Comparison of ENCODE assay signal across 28 cellular contexts in the genomic region with DNA sequence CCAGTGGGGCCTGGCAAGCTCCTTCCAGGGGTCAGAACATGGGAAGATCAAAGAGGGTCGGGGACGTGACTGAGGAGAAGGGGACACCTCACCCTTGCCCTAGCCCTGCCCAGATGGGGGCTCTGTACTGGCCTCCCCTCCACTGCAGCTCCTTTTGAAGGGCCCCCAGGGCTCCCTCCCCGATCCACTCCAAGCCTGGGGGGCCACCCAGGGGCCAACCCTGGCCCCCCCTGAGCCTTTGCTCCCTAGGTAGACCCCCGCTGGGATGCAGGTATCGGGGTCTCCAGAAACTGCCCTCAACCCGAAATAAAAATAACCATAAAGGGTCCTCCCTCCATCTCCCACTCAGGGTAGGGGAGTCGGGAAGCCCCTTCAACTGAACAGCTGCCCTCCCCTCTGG. TPM values are rescaled to one million over a fixed set of nuclear protein-coding genes. Genes with fewer than 3 reads are reported as not detected.
"Had no signal": no experiment of that assay in that cellular context is flagged by ENCODE, and none has a peak within 500 bp of the region (broad histone marks: within the 10 kb centered on the region; RNA-seq: fewer than 3 reads in every experiment).

No MANE protein-coding gene starts in this region.

- ATAC-seq: activated CD8-positive, alpha-beta T cell treated with anti-CD3 and anti-CD28 coated beads for 36 hours; activated T-cell treated with anti-CD3 and anti-CD28 coated beads, Interleukin-2, amount 50 U/mL, for 4 hours; activated T-helper 17 cell treated with anti-CD3 and anti-CD28 coated beads, Interleukin-2, amount 50 U/mL, for 72 hours had no signal

- H3K27ac Mint-ChIP-seq: activated CD8-positive, alpha-beta T cell treated with anti-CD3 and anti-CD28 coated beads for 36 hours; activated naive CD4-positive, alpha-beta T cell treated with anti-CD3 and anti-CD28 coated beads for 36 hours; activated T-helper 17 cell treated with anti-CD3 and anti-CD28 coated beads, Interleukin-2, amount 50 U/mL, for 72 hours had no signal

- FAIRE-seq: K562 had no signal

- H3K4me1 Mint-ChIP-seq: activated T-helper 17 cell treated with anti-CD3 and anti-CD28 coated beads, Interleukin-2, amount 50 U/mL, for 72 hours; central memory CD8-positive, alpha-beta T cell had no signal

- H3K36me3 ChIP-seq: SJCRH30 had no signal

- H3K27me3 Mint-ChIP-seq: activated naive CD8-positive, alpha-beta T cell had no signal

- H3K27ac ChIP-seq: SJCRH30, VCaP had no signal

- H3K4me3 Mint-ChIP-seq: activated CD8-positive, alpha-beta T cell treated with anti-CD3 and anti-CD28 coated beads for 36 hours; activated naive CD4-positive, alpha-beta T cell treated with anti-CD3 and anti-CD28 coated beads for 36 hours; activated naive CD8-positive, alpha-beta T cell; activated T-cell treated with anti-CD3 and anti-CD28 coated beads, Interleukin-2, amount 50 U/mL, for 4 hours; activated T-helper 17 cell treated with anti-CD3 and anti-CD28 coated beads, Interleukin-2, amount 50 U/mL, for 72 hours; central memory CD8-positive, alpha-beta T cell had no signal

- H3K9ac ChIP-seq: SK-N-SH had no signal

- DNase-seq: activated CD4-positive, CD25-positive, alpha-beta regulatory T cell; activated CD8-positive, alpha-beta T cell treated with anti-CD3 and anti-CD28 coated beads for 36 hours; activated gamma-delta T cell; activated naive CD4-positive, alpha-beta T cell treated with anti-CD3 and anti-CD28 coated beads for 36 hours; activated T-cell treated with anti-CD3 and anti-CD28 coated beads, Interleukin-2, amount 50 U/mL, for 4 hours; amygdala; Karpas-422; MM.1S; NCI-H1105; NCI-H1436; NCI-H1694 treated with DMSO at 0.1 percent for 48 hours; NCI-H2029 treated with DMSO at 0.1 percent for 48 hours; NCI-H345; NCI-H510A; NCI-H69; NK-92 treated with Interleukin-12 subunit alpha and Interleukin-12 subunit beta, amount 100 ng/mL, for 24 hours; OCI-M1; Right ventricle myocardium superior; RPMI8226; SK-N-SH; T-helper 1 cell had no signal

- H3K9me3 ChIP-seq: SK-N-SH had no signal

- H3K4me3 ChIP-seq: K562, SJCRH30 had no signal

RNA-seq across cellular contexts. Expression of gene FAM131C, which starts 37.4 kb away (rescaled TPM):
- total RNA-seq: activated naive CD4-positive, alpha-beta T cell treated with anti-CD3 and anti-CD28 coated beads for 36 hours; SJCRH30 had no signal

RNA-seq across cellular contexts. Expression of gene EPHA2, which starts 45.0 kb away (rescaled TPM):
- total RNA-seq: activated CD8-positive, alpha-beta T cell treated with anti-CD3 and anti-CD28 coated beads for 36 hours; T-helper 2 cell treated with Interferon-gamma antibody and Interleukin-4, amounts not matched to agents 100 ng/mL and 5 ng/mL, for 36 hours had no signal
